11 cellular contexts compared by ENCODE assay signal in the genomic region with DNA sequence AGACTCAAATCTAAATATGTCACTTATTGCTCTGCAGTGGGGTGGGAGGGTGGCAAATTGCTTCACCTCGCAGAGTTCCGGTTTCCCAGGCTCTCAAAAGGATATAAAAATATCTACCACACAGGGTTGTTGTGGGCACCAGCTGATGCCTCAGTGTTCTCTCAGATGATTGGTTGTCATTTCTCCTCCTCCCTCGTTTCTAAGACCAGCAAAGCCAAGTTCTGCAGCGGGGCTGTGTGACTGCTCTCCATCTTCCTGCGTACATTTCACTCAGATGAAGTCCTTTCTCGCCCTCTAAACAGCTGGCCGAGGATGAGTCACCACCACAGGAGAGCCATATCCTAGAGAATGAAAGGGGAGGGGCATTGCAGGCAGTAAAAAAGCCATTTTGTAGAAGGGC. TPM values are rescaled to one million over a fixed set of nuclear protein-coding genes. Genes with fewer than 3 reads are reported as not detected.
DNase-seq lines count a peak whose midpoint lies in the region; ATAC-seq lines count a peak whose summit lies in the region.
"Had no signal": no experiment of that assay in that cellular context is flagged by ENCODE, and none has a peak within 500 bp of the region (broad histone marks: within the 10 kb centered on the region; RNA-seq: fewer than 3 reads in every experiment).

No MANE protein-coding gene starts in this region.

- no peak overlapping the region for H4K8ac ChIP-seq in mesendoderm (ENCODE audit: low read depth, low read length)

- H4K20me1 ChIP-seq in Karpas-422 (ENCODE audit: insufficient read depth, low read depth, low read length): no peaks in the 10 kb centered on the region

- no peak overlapping the region for H3K4me3 Mint-ChIP-seq in activated CD4-positive, alpha-beta memory T cell treated with anti-CD3 and anti-CD28 coated beads for 36 hours

- H3K4me1 Mint-ChIP-seq in activated CD4-positive, alpha-beta memory T cell treated with anti-CD3 and anti-CD28 coated beads for 36 hours (ENCODE audit: low read depth): peaks cover 3% of the 10 kb centered on the region

- H3K4ac ChIP-seq in mesendoderm (ENCODE audit: low read depth, low read length): no peak overlapping the region

- no peak overlapping the region for H2BK15ac ChIP-seq in mesendoderm (replicated peaks; ENCODE audit: low read depth)

- DNase-seq in DMS53 (lab: John Stamatoyannopoulos, UW) (peak; percentile 88), Karpas-422 (peak; percentile 57), mesendoderm (peak; percentile 35), activated gamma-delta T cell (lab: John Stamatoyannopoulos, UW) (no peak), NCI-H2029 treated with DMSO at 0.1 percent for 48 hours (lab: John Stamatoyannopoulos, UW) (no peak)
- DNase-seq in activated CD4-positive, alpha-beta memory T cell treated with anti-CD3 and anti-CD28 coated beads for 36 hours: peak; percentile 21
- DNase-seq: ovary had no signal

- H3K4me1 ChIP-seq in Karpas-422 (ENCODE audit: low read length) (peaks cover 6% of the 10 kb centered on the region), mesendoderm (ENCODE audit: control insufficient read depth, low read depth, low read length) (no peaks in the 10 kb centered on the region)

- no peak for ATAC-seq in GM18519 (IDR thresholded peaks at IDR 0.05; ENCODE audit: low FRiP score, unreplicated experiment)
- no peak for ATAC-seq in HG02852 (IDR thresholded peaks at IDR 0.05; ENCODE audit: unreplicated experiment)

- no peak overlapping the region for H2BK5ac ChIP-seq in mesendoderm (ENCODE audit: low read length)

- H3K27ac ChIP-seq in Karpas-422 (ENCODE audit: low read length): no peak overlapping the region
- H3K27ac ChIP-seq in mesendoderm (ENCODE audit: low read depth, low read length): no peak overlapping the region
- H3K27ac ChIP-seq: ovary, thoracic aorta had no signal

- H3K18ac ChIP-seq in mesendoderm (ENCODE audit: low read length): no peak overlapping the region

- H3K27me3 Mint-ChIP-seq in activated CD4-positive, alpha-beta memory T cell treated with anti-CD3 and anti-CD28 coated beads for 36 hours: peaks cover 2% of the 10 kb centered on the region

- no peak overlapping the region for H4K5ac ChIP-seq in mesendoderm (ENCODE audit: low read length)

- no peak overlapping the region for H3K56ac ChIP-seq in mesendoderm (ENCODE audit: low read length)

- H3K27ac Mint-ChIP-seq in activated CD4-positive, alpha-beta memory T cell treated with anti-CD3 and anti-CD28 coated beads for 36 hours: no peak overlapping the region

- CTCF ChIA-PET in activated CD4-positive, alpha-beta memory T cell treated with anti-CD3 and anti-CD28 coated beads for 36 hours (lab: Charles Lee): no interaction called here

- H3K9ac ChIP-seq in Karpas-422 (ENCODE audit: low read length) (no peak overlapping the region), mesendoderm (ENCODE audit: low read length) (no peak overlapping the region)

- H3K27me3 ChIP-seq in Karpas-422 (ENCODE audit: low read length): no peaks in the 10 kb centered on the region
- H3K27me3 ChIP-seq in mesendoderm (ENCODE audit: insufficient read depth, low read length, poor library complexity): no peaks in the 10 kb centered on the region
- H3K27me3 ChIP-seq: ovary had no signal

- no peaks in the 10 kb centered on the region for H3K9me3 ChIP-seq in Karpas-422 (ENCODE audit: low read length)
- H3K9me3 ChIP-seq: ovary, thoracic aorta had no signal

- H3K4me2 ChIP-seq in Karpas-422 (ENCODE audit: low read depth, low read length, poor library complexity, severe bottlenecking) (no peak overlapping the region), mesendoderm (ENCODE audit: low read length) (no peak overlapping the region)

- H3K4me3 ChIP-seq in Karpas-422 (ENCODE audit: low read length): no peak overlapping the region
- H3K4me3 ChIP-seq in mesendoderm (ENCODE audit: low read length): no peak overlapping the region
- H3K4me3 ChIP-seq: ovary, thoracic aorta had no signal

- H3K79me1 ChIP-seq in mesendoderm (ENCODE audit: low read length): no peaks in the 10 kb centered on the region

- no peak overlapping the region for H2AK5ac ChIP-seq in mesendoderm (ENCODE audit: low read length)

- no peak overlapping the region for H2AFZ ChIP-seq in Karpas-422 (ENCODE audit: low read length)

- H2BK120ac ChIP-seq in mesendoderm (ENCODE audit: low read depth, low read length): no peak overlapping the region

- H3K36me3 Mint-ChIP-seq in activated CD4-positive, alpha-beta memory T cell treated with anti-CD3 and anti-CD28 coated beads for 36 hours: no peaks in the 10 kb centered on the region

- no peak overlapping the region for H3K23ac ChIP-seq in mesendoderm (ENCODE audit: low read length)

- H3K36me3 ChIP-seq in Karpas-422 (ENCODE audit: insufficient read depth, low read length): no peaks in the 10 kb centered on the region
- no peaks in the 10 kb centered on the region for H3K36me3 ChIP-seq in mesendoderm (ENCODE audit: control insufficient read depth, insufficient read depth, low read length)
- H3K36me3 ChIP-seq: ovary, thoracic aorta had no signal

- H3K9me3 Mint-ChIP-seq in activated CD4-positive, alpha-beta memory T cell treated with anti-CD3 and anti-CD28 coated beads for 36 hours: no peaks in the 10 kb centered on the region

- POLR2A ChIA-PET in activated CD4-positive, alpha-beta memory T cell treated with anti-CD3 and anti-CD28 coated beads for 36 hours (lab: Charles Lee): no interaction called here

- WGBS in mesendoderm (ENCODE audit: extremely low coverage, insufficient coverage, low lambda C conversion rate): no CpG with 5 or more reads among the region's 7 CpGs

- H3K9me2 ChIP-seq in Karpas-422 (replicated peaks; ENCODE audit: insufficient read depth, low read length): no peaks in the 10 kb centered on the region

- intact Hi-C loops in activated CD4-positive, alpha-beta memory T cell treated with anti-CD3 and anti-CD28 coated beads for 36 hours (cut with micrococcal nuclease): no loop called here

- H3K79me2 ChIP-seq in Karpas-422 (ENCODE audit: low read length) (no peaks in the 10 kb centered on the region), mesendoderm (ENCODE audit: control insufficient read depth, insufficient read depth, low read length) (no peaks in the 10 kb centered on the region)

RNA-seq across cellular contexts. Expression of a gene that starts 35.0 kb away (rescaled TPM):
- total RNA-seq in Karpas-422 (2014; rRNA removed; shearing (Covaris generic); ENCODE audit: low replicate concordance): not detected in 2 replicates
- total RNA-seq in activated CD4-positive, alpha-beta memory T cell treated with anti-CD3 and anti-CD28 coated beads for 36 hours: not detected
- 0.01 TPM for polyA plus RNA-seq in mesendoderm (2013, experiment 1 of 2)
- polyA plus RNA-seq in mesendoderm (2013, experiment 2 of 2): 0.03 TPM
- total RNA-seq: thoracic aorta had no signal
- polyA plus RNA-seq: esophagus, ovary had no signal

Comparison
In these comparisons a context has a peak if more than half of its experiments do, and no peak if none do; other contexts are left out.
1. DNase-seq: peak in DMS53 (single experiment), Karpas-422 (single experiment), activated CD4-positive, alpha-beta memory T cell treated with anti-CD3 and anti-CD28 coated beads for 36 hours (single experiment) and mesendoderm (single experiment); none in activated gamma-delta T cell (single experiment) and NCI-H2029 treated with DMSO at 0.1 percent for 48 hours (single experiment).